In the genomic region with DNA sequence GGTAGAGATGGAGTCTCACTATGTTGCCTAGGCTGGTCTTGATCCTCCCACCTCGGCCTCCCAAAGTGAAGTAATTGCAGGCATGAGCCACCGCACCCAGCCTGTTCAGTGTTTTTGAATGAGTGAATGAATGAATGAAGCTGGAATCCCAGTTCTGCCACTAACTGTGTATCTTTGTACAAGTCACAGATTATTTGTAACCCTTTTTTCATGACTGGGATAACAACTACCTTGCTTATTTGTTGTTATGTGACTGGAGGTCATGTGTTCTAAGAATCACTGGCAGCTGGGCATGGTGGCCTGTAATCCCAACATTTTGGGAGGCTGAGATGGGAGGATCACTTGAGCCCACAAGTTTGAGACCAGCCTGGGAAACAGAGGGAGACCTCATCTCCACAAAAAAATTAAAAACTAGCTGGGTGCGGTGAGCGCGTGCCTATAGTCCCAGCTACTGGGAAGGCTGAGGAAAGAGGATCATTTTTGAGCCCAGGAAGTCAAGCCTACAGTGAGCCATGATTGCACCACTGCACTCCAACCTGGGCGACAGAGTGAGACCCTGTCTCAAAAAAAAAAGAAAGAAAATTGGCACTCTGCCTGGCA, we compare ENCODE assay signal across 3 cellular contexts.
TF ChIP-seq lines count a peak whose summit lies in the region.

No MANE protein-coding gene starts in this region.

TF ChIP-seq in A549, 52 proteins besides CTCF, POLR2A, EP300 and RAD21:
- TF ChIP-seq PBX3 (IDR thresholded peaks at IDR 0.05) (no peak), HMGXB4 (CRISPR knock-in tag; IDR thresholded peaks at IDR 0.05; ENCODE audit: borderline replicate concordance) (no peak)

TF ChIP-seq in HCT116, 20 proteins besides CTCF, POLR2A, EP300 and RAD21:
- TF ChIP-seq, protein P1, sequence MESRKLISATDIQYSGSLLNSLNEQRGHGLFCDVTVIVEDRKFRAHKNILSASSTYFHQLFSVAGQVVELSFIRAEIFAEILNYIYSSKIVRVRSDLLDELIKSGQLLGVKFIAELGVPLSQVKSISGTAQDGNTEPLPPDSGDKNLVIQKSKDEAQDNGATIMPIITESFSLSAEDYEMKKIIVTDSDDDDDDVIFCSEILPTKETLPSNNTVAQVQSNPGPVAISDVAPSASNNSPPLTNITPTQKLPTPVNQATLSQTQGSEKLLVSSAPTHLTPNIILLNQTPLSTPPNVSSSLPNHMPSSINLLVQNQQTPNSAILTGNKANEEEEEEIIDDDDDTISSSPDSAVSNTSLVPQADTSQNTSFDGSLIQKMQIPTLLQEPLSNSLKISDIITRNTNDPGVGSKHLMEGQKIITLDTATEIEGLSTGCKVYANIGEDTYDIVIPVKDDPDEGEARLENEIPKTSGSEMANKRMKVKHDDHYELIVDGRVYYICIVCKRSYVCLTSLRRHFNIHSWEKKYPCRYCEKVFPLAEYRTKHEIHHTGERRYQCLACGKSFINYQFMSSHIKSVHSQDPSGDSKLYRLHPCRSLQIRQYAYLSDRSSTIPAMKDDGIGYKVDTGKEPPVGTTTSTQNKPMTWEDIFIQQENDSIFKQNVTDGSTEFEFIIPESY (IDR thresholded peaks at IDR 0.05; ENCODE audit: extremely low read depth, insufficient replicate concordance, low read length), result no peak
- TF ChIP-seq, protein P2, sequence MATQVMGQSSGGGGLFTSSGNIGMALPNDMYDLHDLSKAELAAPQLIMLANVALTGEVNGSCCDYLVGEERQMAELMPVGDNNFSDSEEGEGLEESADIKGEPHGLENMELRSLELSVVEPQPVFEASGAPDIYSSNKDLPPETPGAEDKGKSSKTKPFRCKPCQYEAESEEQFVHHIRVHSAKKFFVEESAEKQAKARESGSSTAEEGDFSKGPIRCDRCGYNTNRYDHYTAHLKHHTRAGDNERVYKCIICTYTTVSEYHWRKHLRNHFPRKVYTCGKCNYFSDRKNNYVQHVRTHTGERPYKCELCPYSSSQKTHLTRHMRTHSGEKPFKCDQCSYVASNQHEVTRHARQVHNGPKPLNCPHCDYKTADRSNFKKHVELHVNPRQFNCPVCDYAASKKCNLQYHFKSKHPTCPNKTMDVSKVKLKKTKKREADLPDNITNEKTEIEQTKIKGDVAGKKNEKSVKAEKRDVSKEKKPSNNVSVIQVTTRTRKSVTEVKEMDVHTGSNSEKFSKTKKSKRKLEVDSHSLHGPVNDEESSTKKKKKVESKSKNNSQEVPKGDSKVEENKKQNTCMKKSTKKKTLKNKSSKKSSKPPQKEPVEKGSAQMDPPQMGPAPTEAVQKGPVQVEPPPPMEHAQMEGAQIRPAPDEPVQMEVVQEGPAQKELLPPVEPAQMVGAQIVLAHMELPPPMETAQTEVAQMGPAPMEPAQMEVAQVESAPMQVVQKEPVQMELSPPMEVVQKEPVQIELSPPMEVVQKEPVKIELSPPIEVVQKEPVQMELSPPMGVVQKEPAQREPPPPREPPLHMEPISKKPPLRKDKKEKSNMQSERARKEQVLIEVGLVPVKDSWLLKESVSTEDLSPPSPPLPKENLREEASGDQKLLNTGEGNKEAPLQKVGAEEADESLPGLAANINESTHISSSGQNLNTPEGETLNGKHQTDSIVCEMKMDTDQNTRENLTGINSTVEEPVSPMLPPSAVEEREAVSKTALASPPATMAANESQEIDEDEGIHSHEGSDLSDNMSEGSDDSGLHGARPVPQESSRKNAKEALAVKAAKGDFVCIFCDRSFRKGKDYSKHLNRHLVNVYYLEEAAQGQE (IDR thresholded peaks at IDR 0.05; ENCODE audit: low read depth), result no peak
- TF ChIP-seq ZNF274 (IDR thresholded peaks at IDR 0.05; ENCODE audit: low read depth, low read length), result no peak
- TF ChIP-seq SRF (IDR thresholded peaks at IDR 0.05; ENCODE audit: low read depth), result no peak

TF ChIP-seq in HepG2, 621 proteins besides CTCF, POLR2A, EP300 and RAD21:
- TF ChIP-seq BORCS8-MEF2B (CRISPR knock-in tag; IDR thresholded peaks at IDR 0.05) (0 out of 2 replicates have a peak, but pooled peaks have one; percentile 31), ZNF264 (CRISPR knock-in tag; IDR thresholded peaks at IDR 0.05) (no peak)
